8 cellular contexts compared by ENCODE assay signal in the genomic region with DNA sequence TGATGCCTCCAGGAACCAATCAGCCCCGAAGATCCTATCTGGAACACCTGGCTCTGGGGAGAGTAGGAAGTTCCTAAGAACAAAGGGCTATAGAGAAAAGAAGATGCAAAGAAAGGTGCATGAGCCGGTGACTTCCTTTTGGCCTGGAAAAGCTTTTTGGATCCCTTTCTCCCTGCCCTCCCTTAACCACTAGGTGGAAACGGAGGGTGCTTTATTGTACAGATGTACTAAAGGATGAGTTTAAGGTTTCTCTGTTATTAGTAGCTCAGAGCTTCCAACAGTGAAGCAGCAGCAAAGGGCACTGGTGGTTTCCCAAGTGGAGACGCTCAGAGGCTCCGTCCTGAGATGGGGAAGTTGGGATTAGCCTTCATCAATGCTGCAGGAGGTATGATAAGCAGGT. TPM values are rescaled to one million over a fixed set of nuclear protein-coding genes. Genes with fewer than 3 reads are reported as not detected.
DNase-seq lines count a peak whose midpoint lies in the region; ATAC-seq and TF ChIP-seq lines count a peak whose summit lies in the region.

No MANE protein-coding gene starts in this region.

- H3K27me3 ChIP-seq in BJ (ENCODE audit: control insufficient read depth, insufficient read depth, low read length) (peaks cover 1% of the 10 kb centered on the region; the same call in 1 of the 2 replicates), endodermal cell (ENCODE audit: control insufficient read depth, insufficient read depth, low read length, poor library complexity, severe bottlenecking) (no peaks in the 10 kb centered on the region)

- POLR2A ChIA-PET in BJ (lab: Charles Lee), result no interaction called here

- no peaks in the 10 kb centered on the region for H3K27me3 Mint-ChIP-seq in endodermal cell (ENCODE audit: insufficient read depth)

- peak overlapping the region; percentile 19 for H3K4me3 Mint-ChIP-seq in endodermal cell

- H3K9me3 Mint-ChIP-seq in endodermal cell, result peaks cover 42% of the 10 kb centered on the region

- TF ChIP-seq CTCF in BJ (IDR thresholded peaks at IDR 0.05; ENCODE audit: insufficient read depth, low read depth, low read length), result peak; percentile 56
- no peak for TF ChIP-seq CTCF in GM13976 (IDR thresholded peaks at IDR 0.05; ENCODE audit: borderline replicate concordance, control extremely low read depth, extremely low read depth, insufficient read depth, missing control alignments)
- peak; percentile 74 for TF ChIP-seq CTCF in endodermal cell (conservative IDR thresholded peaks at IDR 0.05)
- no peak for TF ChIP-seq CTCF in omental fat pad (IDR thresholded peaks at IDR 0.05)

- DNase-seq in BJ (ENCODE audit: low read depth), result no peak
- peak; percentile 29 for DNase-seq in GM13976 (ENCODE audit: low spot score)
- DNase-seq in RPMI7951 (ENCODE audit: low read depth), result peak; percentile 61
- peak; percentile 65 for DNase-seq in endodermal cell
- DNase-seq in omental fat pad (ENCODE audit: low spot score), result no peak
- no peak for DNase-seq in DMS79 treated with DMSO at 0.1 percent for 48 hours (lab: John Stamatoyannopoulos, UW)

- H3K27ac Mint-ChIP-seq in endodermal cell, result peak overlapping the region; percentile 94

- CTCF ChIA-PET in BJ (lab: Yijun Ruan, JAX), result interaction anchor here (0.5 to 1.7 kb wide), 6 partner anchors 12 to 168 kb away, joined by 3 to 9 read pairs (median 3); no protein-coding TSS in a partner anchor

- H3K36me3 ChIP-seq in BJ (ENCODE audit: control insufficient read depth, insufficient read depth, low read length), result no peaks in the 10 kb centered on the region
- H3K36me3 ChIP-seq in endodermal cell (ENCODE audit: control insufficient read depth, insufficient read depth, low read length), result no peaks in the 10 kb centered on the region

- no peak overlapping the region for H3K27ac ChIP-seq in endodermal cell (ENCODE audit: low read depth, low read length)

- H3K4me3 ChIP-seq in BJ (ENCODE audit: low read depth, low read length) (no peak overlapping the region), endodermal cell (ENCODE audit: low read length) (peak overlapping the region; percentile 52)

- peaks cover 18% of the 10 kb centered on the region for H3K36me3 Mint-ChIP-seq in endodermal cell (ENCODE audit: low read depth)

- in situ Hi-C loops in GM13976 (cut with MboI; ENCODE audit: low sequenced_read_pairs, unreplicated experiment), result no loop called here

- H3K4me1 Mint-ChIP-seq in endodermal cell, result peaks cover 34% of the 10 kb centered on the region

- H3K9ac ChIP-seq in endodermal cell (ENCODE audit: extremely low read depth, low read length, poor library complexity, severe bottlenecking), result peak overlapping the region; percentile 91

- peak; percentile 18 for ATAC-seq in HG03039 (IDR thresholded peaks at IDR 0.05; ENCODE audit: unreplicated experiment)
- peak; percentile 83 for ATAC-seq in omental fat pad (ENCODE audit: low FRiP score)
- ATAC-seq in GM18873 (IDR thresholded peaks at IDR 0.05; ENCODE audit: low FRiP score, unreplicated experiment), result no peak

- peaks cover 6% of the 10 kb centered on the region for H3K4me1 ChIP-seq in endodermal cell (ENCODE audit: control insufficient read depth, insufficient read depth, low read length)

- 50 to 51% methylated on average over 1 to 5 of the region's 5 CpGs for WGBS in endodermal cell (ENCODE audit: insufficient coverage in 1 of 2, insufficient read length in 1 of 2), 2 experiments

- H3K9me3 ChIP-seq in endodermal cell (ENCODE audit: control insufficient read depth, low read length), result peaks cover 36% of the 10 kb centered on the region

RNA-seq across cellular contexts. Expression of a gene that starts 6.0 kb away (rescaled TPM):
- not detected in 2 replicates for polyA plus RNA-seq in BJ (2011; rRNA removed)
- not detected in 2 replicates for polyA minus RNA-seq in BJ (2011; rRNA and poly(A)+ RNA removed)
- not detected in 2 replicates for total RNA-seq in RPMI7951 (2014; rRNA removed; shearing (Covaris generic))
- 1 to 10 TPM in 1 of 2 donors, under 1 TPM in 1; 0.70 to 2.1 TPM for total RNA-seq in endodermal cell
- polyA plus RNA-seq in endodermal cell (2013, experiment 1 of 2), result 1.1 TPM
- 0.83 TPM for polyA plus RNA-seq in endodermal cell (2013, experiment 2 of 2)
- total RNA-seq in omental fat pad, result not detected

Comparison
In these comparisons a context has a peak if more than half of its experiments do, and no peak if none do; other contexts are left out.
1. DNase-seq: peak in GM13976 (single experiment), RPMI7951 (single experiment) and endodermal cell (single experiment); none in BJ (single experiment), omental fat pad (single experiment) and DMS79 treated with DMSO at 0.1 percent for 48 hours (single experiment).
2. CTCF ChIP-seq: peak in BJ (single experiment) and endodermal cell (single experiment); none in GM13976 (single experiment) and omental fat pad (0 of 3).